In genomic region chr2:12219761-12220160, GRCh38 we compare ENCODE assay signal across 35 cellular contexts.
"Had no signal": no experiment of that assay in that cellular context is flagged by ENCODE, and none has a peak within 500 bp of the region (broad histone marks: within the 10 kb centered on the region; RNA-seq: fewer than 3 reads in every experiment).

No MANE protein-coding gene starts in this region.

- H3K4me3 Mint-ChIP-seq: activated B cell treated with CpG ODN at 0.5 μM for 24 hours; activated CD8-positive, alpha-beta memory T cell treated with anti-CD3 and anti-CD28 coated beads, Interleukin-2, amount 10 ng/mL, durations not matched to agents 7 days and 5 days; activated CD8-positive, alpha-beta T cell treated with anti-CD3 and anti-CD28 coated beads, Interleukin-2, amount 10 ng/mL, durations not matched to agents 7 days and 5 days; activated naive CD4-positive, alpha-beta T cell treated with anti-CD3 and anti-CD28 coated beads for 36 hours; activated naive CD4-positive, alpha-beta T cell treated with anti-CD3 and anti-CD28 coated beads, Interleukin-2, amount 50 U/mL, for 24 hours; activated naive CD8-positive, alpha-beta T cell treated with anti-CD3 and anti-CD28 coated beads for 36 hours; activated naive CD8-positive, alpha-beta T cell treated with anti-CD3 and anti-CD28 coated beads, Interleukin-2, amount 50 U/mL, for 24 hours; activated T-helper 1 cell treated with anti-CD3 and anti-CD28 coated beads, Interleukin-12 subunit alpha, Interleukin-12 subunit beta, Interleukin-2, Interleukin-4 antibody, amounts not matched to agents 30 ng/mL and 10 ng/mL and 1 ng/mL, durations not matched to agents 14 hours and 24 hours and 36 hours; endodermal cell; T-helper 17 cell; T-helper 2 cell treated with Interferon-gamma antibody and Interleukin-4, amounts not matched to agents 5 μg/mL and 100 μg/mL, for 36 hours had no signal

- H3K4me3 ChIP-seq: adrenal gland, body of pancreas, colonic mucosa, esophagus squamous epithelium, gastroesophageal sphincter had no signal

- H3K27me3 Mint-ChIP-seq: activated B cell treated with CpG ODN at 0.5 μM for 24 hours; activated CD8-positive, alpha-beta memory T cell treated with anti-CD3 and anti-CD28 coated beads, Interleukin-2, amount 10 ng/mL, durations not matched to agents 7 days and 5 days; activated naive CD4-positive, alpha-beta T cell treated with anti-CD3 and anti-CD28 coated beads, Interleukin-2, amount 50 U/mL, for 24 hours; activated naive CD8-positive, alpha-beta T cell treated with anti-CD3 and anti-CD28 coated beads for 36 hours; activated naive CD8-positive, alpha-beta T cell treated with anti-CD3 and anti-CD28 coated beads, Interleukin-2, amount 50 U/mL, for 24 hours; T-helper 17 cell had no signal

- H3K27ac ChIP-seq: adrenal gland, body of pancreas, colonic mucosa, esophagus squamous epithelium, gastroesophageal sphincter, WERI-Rb-1 had no signal

- H3K27me3 ChIP-seq: adrenal gland, body of pancreas, colonic mucosa, esophagus squamous epithelium, gastroesophageal sphincter had no signal

- H3K27ac Mint-ChIP-seq: activated B cell treated with CpG ODN at 0.5 μM for 24 hours; activated CD8-positive, alpha-beta memory T cell treated with anti-CD3 and anti-CD28 coated beads, Interleukin-2, amount 10 ng/mL, durations not matched to agents 7 days and 5 days; activated CD8-positive, alpha-beta T cell treated with anti-CD3 and anti-CD28 coated beads, Interleukin-2, amount 10 ng/mL, durations not matched to agents 7 days and 5 days; activated naive CD4-positive, alpha-beta T cell treated with anti-CD3 and anti-CD28 coated beads for 36 hours; activated naive CD4-positive, alpha-beta T cell treated with anti-CD3 and anti-CD28 coated beads, Interleukin-2, amount 50 U/mL, for 24 hours; activated naive CD8-positive, alpha-beta T cell treated with anti-CD3 and anti-CD28 coated beads for 36 hours; activated naive CD8-positive, alpha-beta T cell treated with anti-CD3 and anti-CD28 coated beads, Interleukin-2, amount 50 U/mL, for 24 hours; activated T-helper 1 cell treated with anti-CD3 and anti-CD28 coated beads, Interleukin-12 subunit alpha, Interleukin-12 subunit beta, Interleukin-2, Interleukin-4 antibody, amounts not matched to agents 30 ng/mL and 10 ng/mL and 1 ng/mL, durations not matched to agents 14 hours and 24 hours and 36 hours; activated T-helper 2 cell treated with anti-CD3 and anti-CD28 coated beads, Interferon-gamma antibody, Interleukin-2, Interleukin-4, amounts not matched to agents 10 μg/mL and 5 μg/mL and 100 μg/mL, durations not matched to agents 14 hours and 24 hours and 36 hours; endodermal cell; T-helper 2 cell treated with Interferon-gamma antibody and Interleukin-4, amounts not matched to agents 5 μg/mL and 100 μg/mL, for 36 hours had no signal

- ATAC-seq: activated CD4-positive, CD25-positive, alpha-beta regulatory T cell treated with anti-CD3 and anti-CD28 coated beads, Interleukin-2, amount 50 U/mL, for 24 hours; activated CD8-positive, alpha-beta memory T cell treated with anti-CD3 and anti-CD28 coated beads, Interleukin-2, amount 10 ng/mL, durations not matched to agents 7 days and 5 days; activated CD8-positive, alpha-beta T cell treated with anti-CD3 and anti-CD28 coated beads, Interleukin-2, amount 10 ng/mL, durations not matched to agents 7 days and 5 days; activated naive CD8-positive, alpha-beta T cell treated with anti-CD3 and anti-CD28 coated beads, Interleukin-2, amount 50 U/mL, for 24 hours; body of pancreas; gastroesophageal sphincter; T-helper 17 cell had no signal

- DNase-seq: activated B cell treated with CpG ODN at 0.5 μM for 24 hours; activated CD4-positive, alpha-beta T cell treated with anti-CD3 and anti-CD28 coated beads for 48 hours; activated CD4-positive, alpha-beta T cell treated with anti-CD3 and anti-CD28 coated beads, Interleukin-2, amount 50 U/mL, for 1 hour; activated CD4-positive, alpha-beta T cell treated with anti-CD3 and anti-CD28 coated beads, Interleukin-2, amount 50 U/mL, for 48 hours; activated CD8-positive, alpha-beta memory T cell treated with anti-CD3 and anti-CD28 coated beads, Interleukin-2, amount 10 ng/mL, durations not matched to agents 7 days and 5 days; activated CD8-positive, alpha-beta memory T cell treated with anti-CD3 and anti-CD28 coated beads, Interleukin-2, amount 50 U/mL, for 4 hours; activated CD8-positive, alpha-beta T cell treated with anti-CD3 and anti-CD28 coated beads, Interleukin-2, amount 10 ng/mL, durations not matched to agents 7 days and 5 days; activated effector memory CD4-positive, alpha-beta T cell treated with anti-CD3 and anti-CD28 coated beads, Interleukin-2, amount 50 U/mL, for 16 hours; activated naive CD4-positive, alpha-beta T cell treated with anti-CD3 and anti-CD28 coated beads for 36 hours; activated naive CD8-positive, alpha-beta T cell treated with anti-CD3 and anti-CD28 coated beads for 36 hours; activated naive CD8-positive, alpha-beta T cell treated with anti-CD3 and anti-CD28 coated beads, Interleukin-2, amount 50 U/mL, for 24 hours; activated T-cell treated with anti-CD3 and anti-CD28 coated beads, Interleukin-2, amount 50 U/mL, for 1 hour; activated T-cell treated with anti-CD3 and anti-CD28 coated beads, Interleukin-2, amount 50 U/mL, for 48 hours; adrenal gland; amygdala; aorta; body of pancreas; caudate nucleus; cerebellar nuclear complex; colonic mucosa; effector CD8-positive, alpha-beta T cell; endodermal cell; esophagus squamous epithelium; foreskin melanocyte; head of caudate nucleus; T-helper 1 cell; T-helper 17 cell; T1000; WERI-Rb-1 had no signal

- H3K4me1 Mint-ChIP-seq: activated B cell treated with CpG ODN at 0.5 μM for 24 hours; activated CD8-positive, alpha-beta memory T cell treated with anti-CD3 and anti-CD28 coated beads, Interleukin-2, amount 10 ng/mL, durations not matched to agents 7 days and 5 days; endodermal cell; T-helper 17 cell had no signal

- H3K9me3 ChIP-seq: colonic mucosa had no signal

- H3K36me3 ChIP-seq: adrenal gland, colonic mucosa, esophagus squamous epithelium, gastroesophageal sphincter, WERI-Rb-1 had no signal

- H3K4me1 ChIP-seq: adrenal gland, body of pancreas, colonic mucosa, esophagus squamous epithelium, gastroesophageal sphincter had no signal
